ENCODE assay signal across 18 cellular contexts in the genomic region with DNA sequence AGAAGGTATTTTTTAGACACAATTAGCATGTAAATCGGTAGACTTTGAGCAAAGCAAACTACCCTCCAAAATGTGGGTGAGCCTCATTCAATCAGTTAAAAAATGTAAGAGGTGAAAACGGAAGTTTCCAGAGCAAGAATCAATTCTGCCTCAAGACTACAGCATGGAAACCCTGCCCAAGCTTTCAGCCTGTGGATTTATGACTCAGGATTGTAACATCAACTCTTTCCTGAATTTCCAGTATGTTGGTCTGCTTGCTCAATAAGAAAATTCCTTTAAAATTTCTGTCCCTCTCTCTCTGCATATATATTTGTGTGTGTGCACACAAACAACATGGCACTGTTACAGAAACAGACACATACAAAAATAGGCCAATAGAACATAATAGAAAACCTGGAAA.
DNase-seq lines count a peak whose midpoint lies in the region; ATAC-seq and TF ChIP-seq lines count a peak whose summit lies in the region.
"Had no signal": no experiment of that assay in that cellular context is flagged by ENCODE, and none has a peak within 500 bp of the region (broad histone marks: within the 10 kb centered on the region; RNA-seq: fewer than 3 reads in every experiment).

No MANE protein-coding gene starts in this region.

- no peaks in the 10 kb centered on the region for H3K79me1 ChIP-seq in trophoblast cell (ENCODE audit: low read length)

- no peak overlapping the region for H3K27ac Mint-ChIP-seq in GM23338
- H3K27ac Mint-ChIP-seq: CD4-positive, alpha-beta memory T cell had no signal

- H3K27ac ChIP-seq in GM23248 (no peak overlapping the region), epithelial cell of prostate (no peak overlapping the region), trophoblast cell (ENCODE audit: low read depth, low read length) (no peak overlapping the region), esophagus muscularis mucosa (replicated peaks in 1 of 4) (no peak overlapping the region), GM23338 (ENCODE audit: low read depth) (no peak overlapping the region)
- H3K27ac ChIP-seq: BLaER1, SJSA1 had no signal

- H3K4me2 ChIP-seq in GM23248 (ENCODE audit: unreplicated experiment) = no peak overlapping the region
- no peak overlapping the region for H3K4me2 ChIP-seq in trophoblast cell (ENCODE audit: low read length)
- H3K4me2 ChIP-seq in GM23338 = no peak overlapping the region
- H3K4me2 ChIP-seq: BLaER1 had no signal

- H3K27me3 Mint-ChIP-seq in GM23338 (ENCODE audit: insufficient read depth, low read depth, poor library complexity) = no peaks in the 10 kb centered on the region
- H3K27me3 Mint-ChIP-seq: CD4-positive, alpha-beta memory T cell had no signal

- no peak for TF ChIP-seq POLR2A in esophagus muscularis mucosa (IDR thresholded peaks at IDR 0.05; ENCODE audit: low read depth)
- no peak for TF ChIP-seq POLR2A in lower leg skin (IDR thresholded peaks at IDR 0.05)

- H2AK5ac ChIP-seq in trophoblast cell (ENCODE audit: low read length) = no peak overlapping the region

- no peaks in the 10 kb centered on the region for H4K20me1 ChIP-seq in GM23248 (ENCODE audit: insufficient read depth)
- H4K20me1 ChIP-seq in GM23338 (replicated peaks; ENCODE audit: insufficient read depth) = no peaks in the 10 kb centered on the region
- H4K20me1 ChIP-seq: BLaER1 had no signal

- no peak overlapping the region for H2BK120ac ChIP-seq in trophoblast cell (ENCODE audit: insufficient read depth, low read length, poor library complexity)

- H3K9me2 ChIP-seq in GM23248 (ENCODE audit: insufficient read depth) (no peaks in the 10 kb centered on the region), GM23338 (ENCODE audit: insufficient read depth) (no peaks in the 10 kb centered on the region)

- H2AFZ ChIP-seq in GM23248 (no peak overlapping the region), trophoblast cell (ENCODE audit: insufficient read depth, low read length, poor library complexity) (no peak overlapping the region), GM23338 (no peak overlapping the region)

- intact Hi-C loops in esophagus muscularis mucosa (cut with DNase I) = no loop called here
- intact Hi-C loops in lower leg skin (cut with DNase I; ENCODE audit: low total_unique reads) = no loop called here

- no peaks in the 10 kb centered on the region for H3F3A ChIP-seq in GM23248 (ENCODE audit: insufficient read depth)
- H3F3A ChIP-seq in GM23338 (replicated peaks; ENCODE audit: low read depth) = no peaks in the 10 kb centered on the region

- no peaks in the 10 kb centered on the region for H3K27me3 ChIP-seq in GM23248 (replicated peaks; ENCODE audit: insufficient read depth)
- H3K27me3 ChIP-seq in adipocyte (replicated peaks; ENCODE audit: control insufficient read depth, insufficient read depth, low read length) = no peaks in the 10 kb centered on the region
- H3K27me3 ChIP-seq in trophoblast cell (ENCODE audit: insufficient read depth, low read length) = no peaks in the 10 kb centered on the region
- H3K27me3 ChIP-seq in esophagus muscularis mucosa = no peaks in the 10 kb centered on the region
- H3K27me3 ChIP-seq in GM23338 (ENCODE audit: insufficient read depth) = no peaks in the 10 kb centered on the region
- H3K27me3 ChIP-seq: BLaER1, SJSA1 had no signal

- no peak for TF ChIP-seq EP300 in esophagus muscularis mucosa (IDR thresholded peaks at IDR 0.05)

- in situ Hi-C loops in GM23248 (cut with MboI) = no loop called here

- H2BK12ac ChIP-seq in trophoblast cell (ENCODE audit: low read length) = no peak overlapping the region

- no peaks in the 10 kb centered on the region for H3K36me3 ChIP-seq in GM23248 (ENCODE audit: low read depth)
- no peaks in the 10 kb centered on the region for H3K36me3 ChIP-seq in adipocyte (ENCODE audit: control insufficient read depth, insufficient read depth, low read length, severe bottlenecking)
- no peaks in the 10 kb centered on the region for H3K36me3 ChIP-seq in trophoblast cell (ENCODE audit: control insufficient read depth in 1 of 2, insufficient read depth in 2 of 2, low read length in 2 of 2)
- no peaks in the 10 kb centered on the region for H3K36me3 ChIP-seq in esophagus muscularis mucosa
- no peaks in the 10 kb centered on the region for H3K36me3 ChIP-seq in GM23338 (ENCODE audit: insufficient read depth)
- H3K36me3 ChIP-seq: BLaER1, SJSA1 had no signal

- H3K23ac ChIP-seq in trophoblast cell (ENCODE audit: low read length) = no peak overlapping the region

- H3K36me3 Mint-ChIP-seq in GM23338 (ENCODE audit: low read depth) = no peaks in the 10 kb centered on the region; the same call in 2 of the 3 replicates
- H3K36me3 Mint-ChIP-seq: CD4-positive, alpha-beta memory T cell had no signal

- H3K4me1 Mint-ChIP-seq in GM23338 = peaks cover 5% of the 10 kb centered on the region; the same call in 2 of the 3 replicates
- H3K4me1 Mint-ChIP-seq: CD4-positive, alpha-beta memory T cell had no signal

- no peak for ATAC-seq in GM23338
- ATAC-seq: Right ventricle myocardium inferior had no signal

- peaks cover 8% of the 10 kb centered on the region; the same call in 2 of the 3 replicates for H3K9me3 Mint-ChIP-seq in GM23338

- H2BK5ac ChIP-seq in trophoblast cell (ENCODE audit: low read depth, low read length, poor library complexity) = no peak overlapping the region

- TF ChIP-seq CTCF in esophagus muscularis mucosa (IDR thresholded peaks at IDR 0.05) (no peak), lower leg skin (IDR thresholded peaks at IDR 0.05) (no peak), GM23338 (conservative IDR thresholded peaks at IDR 0.05; ENCODE audit: low read depth in 2 of 2) (no peak)

- no peak overlapping the region for H4K12ac ChIP-seq in trophoblast cell (ENCODE audit: low read depth, low read length)

- no peak overlapping the region for H4K8ac ChIP-seq in trophoblast cell (ENCODE audit: low read depth, low read length)

- H3K4me1 ChIP-seq in GM23248 (ENCODE audit: insufficient read depth) = no peaks in the 10 kb centered on the region
- no peaks in the 10 kb centered on the region for H3K4me1 ChIP-seq in adipocyte (ENCODE audit: control insufficient read depth, insufficient read depth, low read length)
- H3K4me1 ChIP-seq in trophoblast cell (ENCODE audit: control insufficient read depth in 1 of 2, insufficient read depth in 2 of 2, low read length in 2 of 2) = no peaks in the 10 kb centered on the region
- H3K4me1 ChIP-seq in esophagus muscularis mucosa = no peaks in the 10 kb centered on the region
- H3K4me1 ChIP-seq in GM23338 (ENCODE audit: insufficient read depth) = no peaks in the 10 kb centered on the region
- H3K4me1 ChIP-seq: BLaER1, SJSA1 had no signal

- no peak overlapping the region for H3K18ac ChIP-seq in trophoblast cell (ENCODE audit: low read length)

- H3K9ac ChIP-seq in GM23248 (no peak overlapping the region), adipocyte (ENCODE audit: low read length) (no peak overlapping the region), trophoblast cell (ENCODE audit: low read length) (no peak overlapping the region)
- H3K9ac ChIP-seq: BLaER1 had no signal

- no peak overlapping the region for H3K14ac ChIP-seq in trophoblast cell (ENCODE audit: low read length)

- H3K4me3 ChIP-seq in GM23248 (no peak overlapping the region), adipocyte (ENCODE audit: low read length) (no peak overlapping the region), trophoblast cell (ENCODE audit: low read depth, low read length) (no peak overlapping the region), esophagus muscularis mucosa (no peak overlapping the region), lower leg skin (ENCODE audit: low read depth, poor library complexity, severe bottlenecking) (no peak overlapping the region), GM23338 (no peak overlapping the region)
- H3K4me3 ChIP-seq: BLaER1, SJSA1 had no signal

- H3K9me3 ChIP-seq in GM23248 (ENCODE audit: low read depth) (no peaks in the 10 kb centered on the region), adipocyte (ENCODE audit: control insufficient read depth, low read length) (no peaks in the 10 kb centered on the region), trophoblast cell (ENCODE audit: insufficient read depth, low read depth, low read length) (no peaks in the 10 kb centered on the region), esophagus muscularis mucosa (no peaks in the 10 kb centered on the region)
- H3K9me3 ChIP-seq: BLaER1, SJSA1 had no signal

- H4K91ac ChIP-seq in trophoblast cell (ENCODE audit: low read depth, low read length) = no peak overlapping the region

- no peaks in the 10 kb centered on the region for H3K79me2 ChIP-seq in GM23248 (ENCODE audit: insufficient read depth)
- no peaks in the 10 kb centered on the region for H3K79me2 ChIP-seq in trophoblast cell (ENCODE audit: control insufficient read depth, insufficient read depth, low read length, poor library complexity)
- no peaks in the 10 kb centered on the region for H3K79me2 ChIP-seq in GM23338 (replicated peaks; ENCODE audit: insufficient read depth)

- 60 to 68% methylated on average over 2 of the region's 2 CpGs for WGBS in GM23248 (ENCODE audit: low coverage in 1 of 2, low lambda C conversion rate in 2 of 2, missing lambda C conversion rate in 2 of 2), 2 experiments
- WGBS in trophoblast cell (ENCODE audit: extremely low coverage, insufficient coverage, insufficient read length) = no CpG with 5 or more reads among the region's 2 CpGs
- WGBS in esophagus muscularis mucosa = 89% methylated on average over 2 of the region's 2 CpGs
- WGBS in lower leg skin, 2 donors = 77 to 84% methylated on average over 2 of the region's 2 CpGs

- no peak overlapping the region for H3K4me3 Mint-ChIP-seq in GM23338
- H3K4me3 Mint-ChIP-seq: CD4-positive, alpha-beta memory T cell had no signal

- no peak overlapping the region for H3K4ac ChIP-seq in trophoblast cell (ENCODE audit: low read depth, low read length)

- DNase-seq in GM23248 = peak; percentile 20
- DNase-seq in adipocyte (ENCODE audit: low read depth) = peak; percentile 15
- peak; percentile 0 for DNase-seq in epithelial cell of prostate (ENCODE audit: low read depth, low spot score)
- peak; percentile 5 to 72 for DNase-seq in trophoblast cell
- no peak for DNase-seq in esophagus muscularis mucosa (ENCODE audit: extremely low spot score)
- no peak for DNase-seq in lower leg skin (ENCODE audit: low spot score in 2 of 2)
- no peak for DNase-seq in GM23338 (ENCODE audit: low spot score)
- DNase-seq: CD4-positive, alpha-beta memory T cell; DND-41; KG1; NCI-H1694 treated with DMSO at 0.1 percent for 48 hours; NCI-H2081 treated with DMSO at 0.1 percent for 48 hours; NCI-H2171 treated with DMSO at 0.1 percent for 48 hours; NCI-H526; OCI-M1 had no signal

TF ChIP-seq in GM23338, 12 proteins besides CTCF, POLR2A, EP300 and RAD21 (continues in another document):
- no peak for TF ChIP-seq EZH2 (IDR thresholded peaks at IDR 0.05; ENCODE audit: low read depth, unreplicated experiment)
- no peak for TF ChIP-seq JUNB (IDR thresholded peaks at IDR 0.05; ENCODE audit: unreplicated experiment)

Comparison
In these comparisons a context has a peak if more than half of its experiments do, and no peak if none do; other contexts are left out.
1. DNase-seq: peak in GM23248 (single experiment), adipocyte (single experiment), epithelial cell of prostate (single experiment) and trophoblast cell (2 of 2); none in esophagus muscularis mucosa (single experiment), lower leg skin (0 of 2) and GM23338 (single experiment).